15 cellular contexts compared by ENCODE assay signal in the genomic region with DNA sequence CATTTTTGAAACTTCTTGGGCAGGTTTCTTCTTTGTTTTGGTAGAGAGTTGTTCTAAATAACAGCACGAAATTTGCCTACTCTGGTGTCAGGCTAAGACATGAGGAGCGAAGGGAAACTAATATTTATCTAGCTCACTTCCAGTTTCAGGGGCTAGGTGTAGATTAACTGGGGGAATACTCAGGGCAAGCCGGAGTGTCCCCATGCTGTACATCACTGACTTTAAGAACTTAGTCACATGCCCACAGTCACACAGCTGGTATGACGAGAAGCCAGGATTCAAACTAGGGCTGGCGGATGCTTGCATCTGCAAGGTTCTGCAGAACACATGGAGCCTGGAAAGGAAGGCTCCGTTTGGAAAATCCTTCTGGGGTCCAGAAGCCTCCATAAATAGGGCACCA.
DNase-seq lines count a peak whose midpoint lies in the region; ATAC-seq and TF ChIP-seq lines count a peak whose summit lies in the region.
"Had no signal": no experiment of that assay in that cellular context is flagged by ENCODE, and none has a peak within 500 bp of the region (broad histone marks: within the 10 kb centered on the region; RNA-seq: fewer than 3 reads in every experiment).

No MANE protein-coding gene starts in this region.

- H3K36me3 Mint-ChIP-seq in nephron (ENCODE audit: low read depth) (no peaks in the 10 kb centered on the region), T-helper 17 cell (ENCODE audit: low read depth) (peaks cover 4% of the 10 kb centered on the region)
- H3K36me3 Mint-ChIP-seq: activated CD4-positive, alpha-beta memory T cell treated with anti-CD3 and anti-CD28 coated beads for 36 hours; naive B cell had no signal

- peak overlapping the region; percentile 41 to 75 (median 63) for H3K27ac Mint-ChIP-seq in nephron
- no peak overlapping the region for H3K27ac Mint-ChIP-seq in T-helper 17 cell
- H3K27ac Mint-ChIP-seq: activated CD4-positive, alpha-beta memory T cell treated with anti-CD3 and anti-CD28 coated beads for 36 hours; GM23338; naive B cell had no signal

- H3K4me3 Mint-ChIP-seq in nephron (no peak overlapping the region), T-helper 17 cell (no peak overlapping the region)
- H3K4me3 Mint-ChIP-seq: activated CD4-positive, alpha-beta memory T cell treated with anti-CD3 and anti-CD28 coated beads for 36 hours; GM23338; naive B cell had no signal

- H3K4me1 Mint-ChIP-seq in nephron (peaks cover 89% of the 10 kb centered on the region), T-helper 17 cell (peaks cover 16% of the 10 kb centered on the region)

- no peak for TF ChIP-seq CTCF in nephron (IDR thresholded peaks at IDR 0.05; ENCODE audit: unreplicated experiment in 3 of 3)

- no peaks in the 10 kb centered on the region for H3K9me3 ChIP-seq in T-helper 17 cell (ENCODE audit: control insufficient read depth, low read length, poor library complexity, severe bottlenecking)

- ATAC-seq in GM18907 (IDR thresholded peaks at IDR 0.05; ENCODE audit: unreplicated experiment) (peak; percentile 93), GM21529 (IDR thresholded peaks at IDR 0.05; ENCODE audit: unreplicated experiment) (peak; percentile 90), HG03108 (IDR thresholded peaks at IDR 0.05; ENCODE audit: unreplicated experiment) (peak; percentile 93), T-helper 17 cell (no peak)
- ATAC-seq: GM23338 had no signal

- no peak for DNase-seq in stimulated activated naive CD4-positive, alpha-beta T cell treated with Interleukin-2 at 50 U/mL for 16 hours (lab: John Stamatoyannopoulos, UW)
- DNase-seq in cerebellum (ENCODE audit: low spot score) (no peak), DMS53 (lab: John Stamatoyannopoulos, UW) (no peak), T-helper 17 cell (no peak)
- DNase-seq: activated CD4-positive, alpha-beta memory T cell treated with anti-CD3 and anti-CD28 coated beads for 36 hours; anterior cingulate cortex; COR-L47; naive B cell; NCI-H526 treated with DMSO at 0.1 percent for 48 hours; stimulated activated CD4-positive, alpha-beta T cell treated with anti-CD3 and anti-CD28 coated beads, Interleukin-15, amount 100 ng/mL, for 24 hours had no signal

- H3K27me3 Mint-ChIP-seq in nephron (ENCODE audit: low read depth) (peaks cover 7% of the 10 kb centered on the region), T-helper 17 cell (peaks cover 59% of the 10 kb centered on the region)

- no peaks in the 10 kb centered on the region for H3K9me3 Mint-ChIP-seq in nephron
- H3K9me3 Mint-ChIP-seq: activated CD4-positive, alpha-beta memory T cell treated with anti-CD3 and anti-CD28 coated beads for 36 hours; GM23338; naive B cell had no signal
